ENCODE assay signal across 13 cellular contexts in genomic region chr12:2354151-2354991, GRCh38.
DNase-seq lines count a peak whose midpoint lies in the region; ATAC-seq lines count a peak whose summit lies in the region.
"Had no signal": no experiment of that assay in that cellular context is flagged by ENCODE, and none has a peak within 500 bp of the region (broad histone marks: within the 10 kb centered on the region; RNA-seq: fewer than 3 reads in every experiment).

No MANE protein-coding gene starts in this region.

- H3K9me3 Mint-ChIP-seq in activated T-cell treated with anti-CD3 and anti-CD28 coated beads, Interleukin-2, amount 50 U/mL, for 72 hours: no peaks in the 10 kb centered on the region
- H3K9me3 Mint-ChIP-seq: activated B cell treated with CpG ODN at 0.5 μM for 24 hours; activated T-cell treated with anti-CD3 and anti-CD28 coated beads, Interleukin-2, amount 50 U/mL, for 4 hours had no signal

- no peak for ATAC-seq in HG03571 (IDR thresholded peaks at IDR 0.05; ENCODE audit: unreplicated experiment)
- ATAC-seq in activated T-cell treated with anti-CD3 and anti-CD28 coated beads, Interleukin-2, amount 50 U/mL, for 72 hours (replicated peaks in 1 of 2): no peak
- ATAC-seq: activated T-cell treated with anti-CD3 and anti-CD28 coated beads, Interleukin-2, amount 50 U/mL, for 4 hours; stimulated activated naive CD8-positive, alpha-beta T cell treated with anti-CD3 and anti-CD28 coated beads, Interleukin-15, Interleukin-2, amounts not matched to agents 100 U/mL and 50 U/mL, for 24 hours had no signal

- peaks cover 22% of the 10 kb centered on the region for H3K4me1 Mint-ChIP-seq in activated T-cell treated with anti-CD3 and anti-CD28 coated beads, Interleukin-2, amount 50 U/mL, for 72 hours (ENCODE audit: low read depth)

- H3K27ac Mint-ChIP-seq in activated T-cell treated with anti-CD3 and anti-CD28 coated beads, Interleukin-2, amount 50 U/mL, for 72 hours: no peak overlapping the region
- H3K27ac Mint-ChIP-seq: activated B cell treated with CpG ODN at 0.5 μM for 24 hours had no signal

- DNase-seq in NCI-H1417 (lab: John Stamatoyannopoulos, UW): peak; percentile 8 to 90 (median 65)
- no peak for DNase-seq in NCI-H1417 treated with DMSO at 0.1 percent for 48 hours (lab: John Stamatoyannopoulos, UW)
- DNase-seq in SK-N-DZ (ENCODE audit: low spot score): peak; percentile 66
- DNase-seq in kidney tubule cell (ENCODE audit: low spot score): peak; percentile 64
- DNase-seq in superior temporal gyrus (ENCODE audit: extremely low spot score): peak; percentile 47
- DNase-seq in activated T-cell treated with anti-CD3 and anti-CD28 coated beads, Interleukin-2, amount 50 U/mL, for 72 hours: no peak
- no peak for DNase-seq in COLO668 (lab: John Stamatoyannopoulos, UW; ENCODE audit: unreplicated experiment)
- DNase-seq: activated B cell treated with CpG ODN at 0.5 μM for 24 hours; activated T-cell treated with anti-CD3 and anti-CD28 coated beads, Interleukin-2, amount 50 U/mL, for 4 hours; NCI-H446 treated with DMSO at 0.1 percent for 48 hours; stimulated activated CD4-positive, alpha-beta T cell treated with anti-CD3 and anti-CD28 coated beads, Interleukin-2, amount 100 ng/mL, for 24 hours; stimulated activated naive CD8-positive, alpha-beta T cell treated with anti-CD3 and anti-CD28 coated beads, Interleukin-15, Interleukin-2, amounts not matched to agents 100 U/mL and 50 U/mL, for 24 hours had no signal

- H3K36me3 Mint-ChIP-seq in activated T-cell treated with anti-CD3 and anti-CD28 coated beads, Interleukin-2, amount 50 U/mL, for 72 hours (ENCODE audit: insufficient read depth in 2 of 2): no peaks in the 10 kb centered on the region

- peaks cover 38% of the 10 kb centered on the region for H3K27me3 Mint-ChIP-seq in activated T-cell treated with anti-CD3 and anti-CD28 coated beads, Interleukin-2, amount 50 U/mL, for 72 hours (ENCODE audit: low read depth)

- no peak overlapping the region for H3K4me3 Mint-ChIP-seq in activated T-cell treated with anti-CD3 and anti-CD28 coated beads, Interleukin-2, amount 50 U/mL, for 72 hours
- H3K4me3 Mint-ChIP-seq: activated B cell treated with CpG ODN at 0.5 μM for 24 hours; activated T-cell treated with anti-CD3 and anti-CD28 coated beads, Interleukin-2, amount 50 U/mL, for 4 hours had no signal

Comparison
In these comparisons a context has a peak if more than half of its experiments do, and no peak if none do; other contexts are left out.
1. DNase-seq: peak in NCI-H1417 (3 of 3), SK-N-DZ (single experiment), kidney tubule cell (single experiment) and superior temporal gyrus (single experiment); none in NCI-H1417 treated with DMSO at 0.1 percent for 48 hours (single experiment), activated T-cell treated with anti-CD3 and anti-CD28 coated beads, Interleukin-2, amount 50 U/mL, for 72 hours (0 of 2) and COLO668 (single experiment).